In genomic region chr13:75050419-75051066, GRCh38 we compare ENCODE assay signal across 16 cellular contexts.
DNase-seq lines count a peak whose midpoint lies in the region; ATAC-seq and TF ChIP-seq lines count a peak whose summit lies in the region.
"Had no signal": no experiment of that assay in that cellular context is flagged by ENCODE, and none has a peak within 500 bp of the region (broad histone marks: within the 10 kb centered on the region; RNA-seq: fewer than 3 reads in every experiment).

No MANE protein-coding gene starts in this region.

- in situ Hi-C loops in brain microvascular endothelial cell (cut with HindIII; ENCODE audit: low pct_ligation_motif_present, low sequenced_read_pairs): no loop called here

- H3K36me3 ChIP-seq in brain microvascular endothelial cell (replicated peaks): no peaks in the 10 kb centered on the region
- H3K36me3 ChIP-seq: gastroesophageal sphincter, spleen had no signal

- H3K4me3 ChIP-seq in brain microvascular endothelial cell (ENCODE audit: low read depth, low read length) (no peak overlapping the region), skeletal muscle cell (ENCODE audit: low read depth, low read length) (no peak overlapping the region)
- H3K4me3 ChIP-seq: gastroesophageal sphincter, spleen had no signal

- H3K27me3 Mint-ChIP-seq in endothelial cell (ENCODE audit: unreplicated experiment): peaks cover 2% of the 10 kb centered on the region
- H3K27me3 Mint-ChIP-seq: CD4-positive, CD25-positive, alpha-beta regulatory T cell had no signal

- no peaks in the 10 kb centered on the region for H3K27me3 ChIP-seq in brain microvascular endothelial cell (replicated peaks)
- H3K27me3 ChIP-seq: gastroesophageal sphincter, spleen had no signal

- no peaks in the 10 kb centered on the region for H3K9me3 Mint-ChIP-seq in endothelial cell (ENCODE audit: unreplicated experiment)

- H3K4me1 Mint-ChIP-seq in endothelial cell (ENCODE audit: unreplicated experiment): no peaks in the 10 kb centered on the region
- H3K4me1 Mint-ChIP-seq: CD4-positive, CD25-positive, alpha-beta regulatory T cell had no signal

- H3K4me3 Mint-ChIP-seq in endothelial cell (ENCODE audit: unreplicated experiment): no peak overlapping the region
- H3K4me3 Mint-ChIP-seq: CD4-positive, CD25-positive, alpha-beta regulatory T cell; stimulated activated naive CD8-positive, alpha-beta T cell treated with anti-CD3 and anti-CD28 coated beads, Interleukin-15, Interleukin-2, amounts not matched to agents 100 ng/mL and 50 ng/mL, for 24 hours had no signal

- peak; percentile 63 for DNase-seq in GM04504 (ENCODE audit: low read depth)
- peak; percentile 37 for DNase-seq in brain microvascular endothelial cell
- DNase-seq in kidney glomerular epithelial cell (lab: John Stamatoyannopoulos, UW): peak; percentile 96
- DNase-seq in skeletal muscle cell (ENCODE audit: low read depth): peak; percentile 26
- no peak for DNase-seq in endothelial cell (ENCODE audit: low spot score)
- DNase-seq in RPMI8226: no peak
- DNase-seq: activated CD4-positive, alpha-beta T cell treated with anti-CD3 and anti-CD28 coated beads, Interleukin-2, amount 50 U/mL, for 48 hours; CD4-positive, CD25-positive, alpha-beta regulatory T cell; DMS79 treated with DMSO at 0.1 percent for 48 hours; SK-N-SH; spleen had no signal

- H3K27ac ChIP-seq in brain microvascular endothelial cell: no peak overlapping the region
- H3K27ac ChIP-seq: gastroesophageal sphincter, spleen had no signal

- no peak for ATAC-seq in HG03175 (IDR thresholded peaks at IDR 0.05; ENCODE audit: unreplicated experiment)
- ATAC-seq in GM19023 (IDR thresholded peaks at IDR 0.05; ENCODE audit: unreplicated experiment): no peak
- ATAC-seq: gastroesophageal sphincter, HCT116 had no signal

- TF ChIP-seq CTCF in brain microvascular endothelial cell (IDR thresholded peaks at IDR 0.05; ENCODE audit: low read depth, low read length, missing control alignments): no peak
- TF ChIP-seq CTCF in endothelial cell (IDR thresholded peaks at IDR 0.05; ENCODE audit: unreplicated experiment): no peak

- no peaks in the 10 kb centered on the region for H3K36me3 Mint-ChIP-seq in endothelial cell (ENCODE audit: low read depth, unreplicated experiment)
- H3K36me3 Mint-ChIP-seq: CD4-positive, CD25-positive, alpha-beta regulatory T cell had no signal

- no peak overlapping the region for H3K27ac Mint-ChIP-seq in endothelial cell (ENCODE audit: unreplicated experiment)
- H3K27ac Mint-ChIP-seq: CD4-positive, CD25-positive, alpha-beta regulatory T cell; stimulated activated naive CD8-positive, alpha-beta T cell treated with anti-CD3 and anti-CD28 coated beads, Interleukin-15, Interleukin-2, amounts not matched to agents 100 ng/mL and 50 ng/mL, for 24 hours had no signal

Comparison
In these comparisons a context has a peak if more than half of its experiments do, and no peak if none do; other contexts are left out.
1. DNase-seq: peak in GM04504 (single experiment), brain microvascular endothelial cell (single experiment), kidney glomerular epithelial cell (single experiment) and skeletal muscle cell (single experiment); none in endothelial cell (single experiment) and RPMI8226 (single experiment).